In the genomic region with DNA sequence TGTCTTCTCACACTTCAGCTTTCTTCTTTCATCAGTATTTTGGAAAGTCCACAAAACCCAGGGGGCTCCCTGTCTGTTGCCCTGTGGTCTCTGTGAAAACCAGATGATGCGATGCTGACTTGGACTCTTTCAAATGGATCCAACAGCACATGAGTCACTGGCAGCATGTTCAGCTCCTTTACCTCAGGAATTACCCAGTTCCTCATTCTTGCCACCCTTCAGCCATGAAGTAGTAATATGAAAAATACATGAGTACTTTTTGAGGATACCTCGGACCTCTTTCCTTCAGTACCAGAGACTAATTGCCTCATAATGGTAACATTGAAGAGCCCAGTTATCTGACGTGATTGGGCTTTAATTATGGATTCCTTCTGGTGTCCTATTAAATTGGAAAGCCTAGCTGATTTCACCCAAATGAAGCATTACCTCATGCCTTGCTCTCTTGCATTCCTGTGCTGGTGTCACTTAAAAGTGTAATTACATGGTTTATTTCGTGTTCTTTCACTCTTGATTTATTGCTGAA, we compare ENCODE assay signal across 9 cellular contexts.
A peak's percentile ranks its signal among the peaks of the same experiment; 100 is the strongest.
DNase-seq lines count a peak whose midpoint lies in the region; ATAC-seq and TF ChIP-seq lines count a peak whose summit lies in the region.
"Had no signal": no experiment of that assay in that cellular context is flagged by ENCODE, and none has a peak within 500 bp of the region (broad histone marks: within the 10 kb centered on the region; RNA-seq: fewer than 3 reads in every experiment).

No MANE protein-coding gene starts in this region.

- peak overlapping the region; percentile 10 for H3K27ac Mint-ChIP-seq in activated T-cell treated with anti-CD3 and anti-CD28 coated beads, Interleukin-2, amount 50 U/mL, for 72 hours
- H3K27ac Mint-ChIP-seq in nephron progenitor cell, result no peak overlapping the region
- H3K27ac Mint-ChIP-seq: dendritic cell treated with granulocyte-macrophage colony-stimulating factor and Interleukin-4, amounts not matched to agents 40 ng/mL and 50 ng/mL, for 4 days had no signal

- no peaks in the 10 kb centered on the region for H3K9me3 Mint-ChIP-seq in activated T-cell treated with anti-CD3 and anti-CD28 coated beads, Interleukin-2, amount 50 U/mL, for 72 hours
- no peaks in the 10 kb centered on the region for H3K9me3 Mint-ChIP-seq in nephron progenitor cell
- H3K9me3 Mint-ChIP-seq: dendritic cell treated with granulocyte-macrophage colony-stimulating factor and Interleukin-4, amounts not matched to agents 40 ng/mL and 50 ng/mL, for 4 days had no signal

- ATAC-seq in GM19043 (IDR thresholded peaks at IDR 0.05; ENCODE audit: low read depth, unreplicated experiment), result peak; percentile 80
- ATAC-seq in HG03135 (IDR thresholded peaks at IDR 0.05; ENCODE audit: unreplicated experiment), result peak; percentile 78
- ATAC-seq in activated T-cell treated with anti-CD3 and anti-CD28 coated beads, Interleukin-2, amount 50 U/mL, for 72 hours (replicated peaks in 1 of 2), result peak; percentile 66 to 70

- peak; percentile 18 for DNase-seq in AG08396 (ENCODE audit: low spot score)
- DNase-seq in activated T-cell treated with anti-CD3 and anti-CD28 coated beads, Interleukin-2, amount 50 U/mL, for 72 hours, result peak; percentile 40 to 54
- peak; percentile 29 to 57 for DNase-seq in stimulated activated CD4-positive, alpha-beta T cell treated with anti-CD3 and anti-CD28 coated beads, Interleukin-2, amount 100 ng/mL, for 24 hours
- no peak for DNase-seq in iPS-NIHi7 (ENCODE audit: extremely low spot score)
- no peak for DNase-seq in nephron progenitor cell
- no peak for DNase-seq in NCI-H2107 treated with DMSO at 0.1 percent for 48 hours (lab: John Stamatoyannopoulos, UW; ENCODE audit: unreplicated experiment)

- peaks cover 14% of the 10 kb centered on the region for H3K4me1 Mint-ChIP-seq in activated T-cell treated with anti-CD3 and anti-CD28 coated beads, Interleukin-2, amount 50 U/mL, for 72 hours (ENCODE audit: low read depth)
- no peaks in the 10 kb centered on the region for H3K4me1 Mint-ChIP-seq in nephron progenitor cell

- H3K36me3 Mint-ChIP-seq in activated T-cell treated with anti-CD3 and anti-CD28 coated beads, Interleukin-2, amount 50 U/mL, for 72 hours (ENCODE audit: insufficient read depth in 2 of 2), result peaks cover 10 to 20% of the 10 kb centered on the region in 2 donors
- no peaks in the 10 kb centered on the region for H3K36me3 Mint-ChIP-seq in nephron progenitor cell (ENCODE audit: low read depth)

- no peak for TF ChIP-seq CTCF in nephron progenitor cell (IDR thresholded peaks at IDR 0.05)

- peak overlapping the region; percentile 52 to 69 for H3K4me3 Mint-ChIP-seq in activated T-cell treated with anti-CD3 and anti-CD28 coated beads, Interleukin-2, amount 50 U/mL, for 72 hours
- no peak overlapping the region for H3K4me3 Mint-ChIP-seq in nephron progenitor cell
- H3K4me3 Mint-ChIP-seq: dendritic cell treated with granulocyte-macrophage colony-stimulating factor and Interleukin-4, amounts not matched to agents 40 ng/mL and 50 ng/mL, for 4 days had no signal

- H3K27me3 Mint-ChIP-seq in activated T-cell treated with anti-CD3 and anti-CD28 coated beads, Interleukin-2, amount 50 U/mL, for 72 hours (ENCODE audit: low read depth), result no peaks in the 10 kb centered on the region
- H3K27me3 Mint-ChIP-seq in nephron progenitor cell (ENCODE audit: low read depth, poor library complexity), result no peaks in the 10 kb centered on the region
- H3K27me3 Mint-ChIP-seq: dendritic cell treated with granulocyte-macrophage colony-stimulating factor and Interleukin-4, amounts not matched to agents 40 ng/mL and 50 ng/mL, for 4 days had no signal

Comparison
In these comparisons a context has a peak if more than half of its experiments do, and no peak if none do; other contexts are left out.
1. DNase-seq: peak in AG08396 (single experiment), activated T-cell treated with anti-CD3 and anti-CD28 coated beads, Interleukin-2, amount 50 U/mL, for 72 hours (2 of 2) and stimulated activated CD4-positive, alpha-beta T cell treated with anti-CD3 and anti-CD28 coated beads, Interleukin-2, amount 100 ng/mL, for 24 hours (2 of 2); none in iPS-NIHi7 (single experiment), nephron progenitor cell (single experiment) and NCI-H2107 treated with DMSO at 0.1 percent for 48 hours (single experiment).
2. Peak in every context shown above with its lines, with median percentiles within 50 percentile points of each other: ATAC-seq.